In the genomic region with DNA sequence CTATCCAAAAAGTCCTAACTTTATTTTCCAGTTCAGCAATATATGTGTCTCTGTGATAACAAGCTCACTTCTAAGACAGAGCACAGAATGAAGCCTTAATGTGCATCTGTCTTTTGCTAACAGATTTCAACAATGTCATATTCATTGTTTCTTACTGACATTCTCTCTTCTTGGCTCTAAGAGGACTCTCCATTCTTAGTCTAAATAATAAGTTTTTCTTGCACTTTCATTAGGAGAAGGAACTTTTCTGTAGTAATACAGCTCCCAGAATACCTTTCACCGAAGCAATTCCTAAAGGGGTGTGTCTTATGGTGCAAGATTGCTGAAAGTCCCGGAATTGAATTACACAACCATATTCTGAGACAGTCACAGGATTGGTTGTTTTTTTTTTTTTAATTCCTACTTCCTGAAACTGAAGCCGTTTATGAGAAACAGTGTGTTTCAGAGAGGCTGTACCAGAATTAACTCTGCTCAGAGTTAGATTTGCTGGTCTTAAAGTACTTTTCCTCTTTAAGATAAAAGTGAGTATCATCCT, we compare ENCODE assay signal across 8 cellular contexts. TPM values are rescaled to one million over a fixed set of nuclear protein-coding genes. Genes with fewer than 3 reads are reported as not detected.
A peak's percentile ranks its signal among the peaks of the same experiment; 100 is the strongest.
DNase-seq lines count a peak whose midpoint lies in the region; ATAC-seq and TF ChIP-seq lines count a peak whose summit lies in the region.

A gene (plus strand): TSS at position 421 of the 535 bp plus-strand sequence.

- H2AFZ ChIP-seq in osteoblast (ENCODE audit: low read length) = peak within 1 kb of the TSS; percentile 97

- 0% methylated on average over 3 of the region's 3 CpGs for WGBS in esophagus squamous epithelium, 2 donors

- POLR2A ChIA-PET in T-cell (lab: Charles Lee) = interaction anchor here (0.5 to 1.2 kb wide), 7 partner anchors 9 to 147 kb away, joined by 3 to 16 read pairs (median 7); no protein-coding TSS in a partner anchor

- H3K9me3 Mint-ChIP-seq in T-cell = no peaks in the 10 kb centered on the region

- peaks cover 36% of the 10 kb centered on the region for H3K4me1 ChIP-seq in DOHH2 (ENCODE audit: control insufficient read depth, low read length)
- peaks cover 0 to 28% (median 6%) of the 10 kb centered on the region in 3 donors for H3K4me1 ChIP-seq in esophagus squamous epithelium
- peaks cover 4% of the 10 kb centered on the region for H3K4me1 ChIP-seq in osteoblast (ENCODE audit: insufficient read depth, low read length)

- CTCF ChIA-PET in T-cell (lab: Charles Lee) = interaction anchor here (0.6 to 1.6 kb wide), 7 partner anchors 11 to 390 kb away, joined by 3 to 9 read pairs (median 4); a partner anchor contains a TSS

- H3K79me2 ChIP-seq in DOHH2 (ENCODE audit: control insufficient read depth, low read length) (peaks cover 11% of the 10 kb centered on the region), osteoblast (ENCODE audit: insufficient read depth, low read length) (peaks cover 8% of the 10 kb centered on the region)

- H4K20me1 ChIP-seq in DOHH2 (ENCODE audit: control insufficient read depth, insufficient read depth, low read depth, low read length) = no peaks in the 10 kb centered on the region
- H4K20me1 ChIP-seq in osteoblast (ENCODE audit: insufficient read depth, low read length) = no peaks in the 10 kb centered on the region

- H3K4me1 Mint-ChIP-seq in T-cell = peaks cover 25 to 30% (median 30%) of the 10 kb centered on the region in 3 donors

- H3K36me3 Mint-ChIP-seq in T-cell = no peaks in the 10 kb centered on the region

- H3K4me3 ChIP-seq in DOHH2 (ENCODE audit: low read length) (peak within 1 kb of the TSS; percentile 79), esophagus squamous epithelium (peak within 1 kb of the TSS; percentile 19 to 63 (median 46)), osteoblast (ENCODE audit: insufficient read depth, low read length) (peak within 1 kb of the TSS; percentile 77)

- peak in 2 of 4 donors; percentile 40 to 57 for TF ChIP-seq POLR2A in esophagus squamous epithelium (IDR thresholded peaks at IDR 0.05)

- H3K9me2 ChIP-seq in DOHH2 (replicated peaks; ENCODE audit: control insufficient read depth, low read length) = no peaks in the 10 kb centered on the region

- H3K27me3 Mint-ChIP-seq in T-cell = no peaks in the 10 kb centered on the region

- peak within 1 kb of the TSS; percentile 88 for H3K4me2 ChIP-seq in DOHH2 (ENCODE audit: low read length)
- H3K4me2 ChIP-seq in osteoblast (ENCODE audit: insufficient read depth, low read length) = peak within 1 kb of the TSS; percentile 93

- peak within 1 kb of the TSS; percentile 88 to 94 for H3K27ac Mint-ChIP-seq in T-cell

- intact Hi-C loops in esophagus squamous epithelium (cut with DNase I) = no loop called here

- no peaks in the 10 kb centered on the region for H3K27me3 ChIP-seq in DOHH2 (ENCODE audit: control insufficient read depth, low read length)
- no peaks in the 10 kb centered on the region for H3K27me3 ChIP-seq in esophagus squamous epithelium
- no peaks in the 10 kb centered on the region for H3K27me3 ChIP-seq in osteoblast (ENCODE audit: insufficient read depth, low read length)

- H3K36me3 ChIP-seq in DOHH2 (ENCODE audit: control insufficient read depth, low read length) (no peaks in the 10 kb centered on the region), esophagus squamous epithelium (peaks cover 0 to 9% (median 0%) of the 10 kb centered on the region in 3 donors), osteoblast (ENCODE audit: insufficient read depth, low read length) (no peaks in the 10 kb centered on the region)

- peak within 1 kb of the TSS; percentile 80 to 84 (median 80) for H3K4me3 Mint-ChIP-seq in T-cell

- no peak for TF ChIP-seq CTCF in DOHH2 (IDR thresholded peaks at IDR 0.05; ENCODE audit: low read depth, low read length, poor library complexity, severe bottlenecking)
- no peak for TF ChIP-seq CTCF in esophagus squamous epithelium (IDR thresholded peaks at IDR 0.05)
- no peak for TF ChIP-seq CTCF in osteoblast (IDR thresholded peaks at IDR 0.05; ENCODE audit: extremely low read depth, low read depth, low read length)
- no peak for TF ChIP-seq CTCF in GM10266 (IDR thresholded peaks at IDR 0.05; ENCODE audit: control insufficient read depth, insufficient read depth, low read depth, missing control alignments)

- H3K9me3 ChIP-seq in DOHH2 (ENCODE audit: control insufficient read depth, insufficient read depth, low read length) (no peaks in the 10 kb centered on the region), esophagus squamous epithelium (no peaks in the 10 kb centered on the region), osteoblast (ENCODE audit: low read depth, low read length) (no peaks in the 10 kb centered on the region)

- peak within 1 kb of the TSS; percentile 39 for H3K27ac ChIP-seq in DOHH2 (ENCODE audit: low read depth, low read length)
- peak within 1 kb of the TSS; percentile 77 to 91 (median 79) for H3K27ac ChIP-seq in esophagus squamous epithelium
- H3K27ac ChIP-seq in osteoblast (ENCODE audit: low read depth, low read length) = peak within 1 kb of the TSS; percentile 73

- peak; percentile 79 for DNase-seq in HS-27A (ENCODE audit: low read depth)
- DNase-seq in T-cell = no peak
- DNase-seq in esophagus squamous epithelium (lab: John Stamatoyannopoulos, UW) = no peak
- peak; percentile 88 for DNase-seq in osteoblast (ENCODE audit: insufficient read length, low spot score, missing footprints)
- no peak for DNase-seq in GM10266 (ENCODE audit: extremely low spot score)
- no peak for DNase-seq in NCI-H345 (lab: John Stamatoyannopoulos, UW)

- H3F3A ChIP-seq in DOHH2 (ENCODE audit: control insufficient read depth, insufficient read depth) = peaks cover 5% of the 10 kb centered on the region

- ATAC-seq in GM21423 (IDR thresholded peaks at IDR 0.05; ENCODE audit: unreplicated experiment) (peak; percentile 82), T-cell (replicated peaks in 1 of 4) (peak; percentile 70 to 97 (median 78))

RNA-seq across cellular contexts. Expression of the gene that starts here (rescaled TPM):
- total RNA-seq in T-cell (10 to 100 TPM in 2 of 5 donors, 1 to 10 TPM in 3; 8.3 to 22.9 (median 9.3) TPM), esophagus squamous epithelium (10 to 100 TPM; 12.6 to 19.5 (median 12.8) TPM), osteoblast (36.2 and 39.8 TPM in 2 replicates)

Comparison
In these comparisons a context has a peak if more than half of its experiments do, and no peak if none do; other contexts are left out.
1. DNase-seq: peak in HS-27A (single experiment) and osteoblast (single experiment); none in T-cell (0 of 34), esophagus squamous epithelium (single experiment), GM10266 (single experiment) and NCI-H345 (single experiment).
2. Peak in every context shown above with its lines, with median percentiles within 50 percentile points of each other: H3K27ac ChIP-seq and H3K4me3 ChIP-seq.